ENCODE assay signal across 19 cellular contexts in genomic region chr7:150695654-150696053, GRCh38. TPM values are rescaled to one million over a fixed set of nuclear protein-coding genes. Genes with fewer than 3 reads are reported as not detected.
DNase-seq lines count a peak whose midpoint lies in the region; ATAC-seq and TF ChIP-seq lines count a peak whose summit lies in the region.
"Had no signal": no experiment of that assay in that cellular context is flagged by ENCODE, and none has a peak within 500 bp of the region (broad histone marks: within the 10 kb centered on the region; RNA-seq: fewer than 3 reads in every experiment).

No MANE protein-coding gene starts in this region.

- no peaks in the 10 kb centered on the region for H3K27me3 Mint-ChIP-seq in activated naive CD8-positive, alpha-beta T cell treated with anti-CD3 and anti-CD28 coated beads, Interleukin-2, amount 10 ng/mL, durations not matched to agents 7 days and 5 days
- no peaks in the 10 kb centered on the region for H3K27me3 Mint-ChIP-seq in activated naive CD8-positive, alpha-beta T cell treated with anti-CD3 and anti-CD28 coated beads for 36 hours
- no peaks in the 10 kb centered on the region for H3K27me3 Mint-ChIP-seq in naive thymus-derived CD8-positive, alpha-beta T cell
- H3K27me3 Mint-ChIP-seq: CD4-positive, alpha-beta T cell had no signal

- peak overlapping the region; percentile 63 for H3K27ac ChIP-seq in DND-41 (ENCODE audit: low read length)
- H3K27ac ChIP-seq: C4-2B, HL-60 had no signal

- no peak for DNase-seq in activated naive CD8-positive, alpha-beta T cell treated with anti-CD3 and anti-CD28 coated beads, Interleukin-2, amount 10 ng/mL, durations not matched to agents 7 days and 5 days
- DNase-seq in activated naive CD8-positive, alpha-beta T cell treated with anti-CD3 and anti-CD28 coated beads for 36 hours: no peak
- DNase-seq in DND-41 (no peak), NCI-H345 treated with DMSO at 0.1 percent for 48 hours (lab: John Stamatoyannopoulos, UW; ENCODE audit: unreplicated experiment) (peak; percentile 51)
- DNase-seq in stimulated activated effector memory CD8-positive, alpha-beta T cell treated with anti-CD3 and anti-CD28 coated beads, Interleukin-12 subunit alpha, Interleukin-12 subunit beta, amount 100 ng/mL, for 72 hours (ENCODE audit: low spot score in 2 of 2): no peak
- no peak for DNase-seq in naive thymus-derived CD8-positive, alpha-beta T cell
- DNase-seq in stimulated activated CD4-positive, alpha-beta T cell treated with anti-CD3 and anti-CD28 coated beads, Interleukin-2, amount 100 ng/mL, for 48 hours: no peak
- DNase-seq: AML-193; Caco-2; CD4-positive, alpha-beta T cell; GDM1; H7; HFFc6 had no signal

- TF ChIP-seq CTCF in DND-41 (IDR thresholded peaks at IDR 0.05; ENCODE audit: borderline replicate concordance, extremely low read depth, low read length, poor library complexity, severe bottlenecking): no peak

- H3K9ac ChIP-seq in DND-41 (ENCODE audit: low read depth, low read length): no peak overlapping the region

- H2AFZ ChIP-seq in DND-41 (ENCODE audit: low read depth, low read length): no peak overlapping the region
- H2AFZ ChIP-seq: GM23338 had no signal

- no peak overlapping the region for H3K4me3 ChIP-seq in DND-41 (ENCODE audit: low read depth in 1 of 2, low read length in 2 of 2)
- H3K4me3 ChIP-seq: GM23338 had no signal

- no peak overlapping the region for H3K4me2 ChIP-seq in DND-41 (ENCODE audit: insufficient read depth, low read length)
- H3K4me2 ChIP-seq: GM23338 had no signal

- no peak for ATAC-seq in activated naive CD8-positive, alpha-beta T cell treated with anti-CD3 and anti-CD28 coated beads, Interleukin-2, amount 10 ng/mL, durations not matched to agents 7 days and 5 days (ENCODE audit: low read depth)
- ATAC-seq in DND-41 (ENCODE audit: insufficient read depth, low read depth): peak; percentile 78
- ATAC-seq in stimulated activated effector memory CD8-positive, alpha-beta T cell treated with anti-CD3 and anti-CD28 coated beads, Interleukin-12 subunit alpha, Interleukin-12 subunit beta, amount 100 ng/mL, for 72 hours: no peak
- ATAC-seq in naive thymus-derived CD8-positive, alpha-beta T cell: no peak
- ATAC-seq: GM23338, HCT116 had no signal

- H4K20me1 ChIP-seq in DND-41 (ENCODE audit: insufficient read depth, low read length): no peaks in the 10 kb centered on the region

- peaks cover 52% of the 10 kb centered on the region for H3K4me1 ChIP-seq in DND-41 (ENCODE audit: insufficient read depth, low read length)
- H3K4me1 ChIP-seq: Caco-2 had no signal

- H3K9me3 Mint-ChIP-seq in activated naive CD8-positive, alpha-beta T cell treated with anti-CD3 and anti-CD28 coated beads, Interleukin-2, amount 10 ng/mL, durations not matched to agents 7 days and 5 days: peaks cover 46% of the 10 kb centered on the region
- peaks cover 69% of the 10 kb centered on the region for H3K9me3 Mint-ChIP-seq in activated naive CD8-positive, alpha-beta T cell treated with anti-CD3 and anti-CD28 coated beads for 36 hours
- peaks cover 49% of the 10 kb centered on the region for H3K9me3 Mint-ChIP-seq in stimulated activated effector memory CD8-positive, alpha-beta T cell treated with anti-CD3 and anti-CD28 coated beads, Interleukin-12 subunit alpha, Interleukin-12 subunit beta, amount 100 ng/mL, for 72 hours
- peaks cover 18 to 100% (median 64%) of the 10 kb centered on the region in 9 donors for H3K9me3 Mint-ChIP-seq in naive thymus-derived CD8-positive, alpha-beta T cell

- H3K9me3 ChIP-seq in DND-41 (ENCODE audit: insufficient read depth, low read length, severe bottlenecking): peaks cover 19% of the 10 kb centered on the region

- H3K36me3 ChIP-seq in DND-41 (ENCODE audit: insufficient read depth, low read length): peaks cover 27% of the 10 kb centered on the region

- peaks cover 74% of the 10 kb centered on the region for H3K36me3 Mint-ChIP-seq in activated naive CD8-positive, alpha-beta T cell treated with anti-CD3 and anti-CD28 coated beads, Interleukin-2, amount 10 ng/mL, durations not matched to agents 7 days and 5 days
- H3K36me3 Mint-ChIP-seq in activated naive CD8-positive, alpha-beta T cell treated with anti-CD3 and anti-CD28 coated beads for 36 hours: peaks cover 69% of the 10 kb centered on the region
- peaks cover 21% of the 10 kb centered on the region for H3K36me3 Mint-ChIP-seq in stimulated activated effector memory CD8-positive, alpha-beta T cell treated with anti-CD3 and anti-CD28 coated beads, Interleukin-12 subunit alpha, Interleukin-12 subunit beta, amount 100 ng/mL, for 72 hours
- peaks cover 30 to 76% (median 65%) of the 10 kb centered on the region in 3 donors for H3K36me3 Mint-ChIP-seq in naive thymus-derived CD8-positive, alpha-beta T cell

- peaks cover 18% of the 10 kb centered on the region for H3K4me1 Mint-ChIP-seq in activated naive CD8-positive, alpha-beta T cell treated with anti-CD3 and anti-CD28 coated beads, Interleukin-2, amount 10 ng/mL, durations not matched to agents 7 days and 5 days
- no peaks in the 10 kb centered on the region for H3K4me1 Mint-ChIP-seq in activated naive CD8-positive, alpha-beta T cell treated with anti-CD3 and anti-CD28 coated beads for 36 hours
- peaks cover 12% of the 10 kb centered on the region for H3K4me1 Mint-ChIP-seq in stimulated activated effector memory CD8-positive, alpha-beta T cell treated with anti-CD3 and anti-CD28 coated beads, Interleukin-12 subunit alpha, Interleukin-12 subunit beta, amount 100 ng/mL, for 72 hours
- peaks cover 1 to 28% (median 15%) of the 10 kb centered on the region in 4 donors for H3K4me1 Mint-ChIP-seq in naive thymus-derived CD8-positive, alpha-beta T cell
- H3K4me1 Mint-ChIP-seq: GM23338 had no signal

- H3K27ac Mint-ChIP-seq in activated naive CD8-positive, alpha-beta T cell treated with anti-CD3 and anti-CD28 coated beads, Interleukin-2, amount 10 ng/mL, durations not matched to agents 7 days and 5 days: peak overlapping the region; percentile 54
- H3K27ac Mint-ChIP-seq in activated naive CD8-positive, alpha-beta T cell treated with anti-CD3 and anti-CD28 coated beads for 36 hours: no peak overlapping the region
- peak overlapping the region; percentile 36 for H3K27ac Mint-ChIP-seq in stimulated activated effector memory CD8-positive, alpha-beta T cell treated with anti-CD3 and anti-CD28 coated beads, Interleukin-12 subunit alpha, Interleukin-12 subunit beta, amount 100 ng/mL, for 72 hours
- H3K27ac Mint-ChIP-seq in naive thymus-derived CD8-positive, alpha-beta T cell: peak overlapping the region in 2 of 10 donors; percentile 27 to 58
- H3K27ac Mint-ChIP-seq: CD4-positive, alpha-beta T cell; GM23338; HFFc6 had no signal

- POLR2A ChIA-PET in activated naive CD8-positive, alpha-beta T cell treated with anti-CD3 and anti-CD28 coated beads, Interleukin-2, amount 10 ng/mL, durations not matched to agents 7 days and 5 days (lab: Charles Lee): no interaction called here
- POLR2A ChIA-PET in naive thymus-derived CD8-positive, alpha-beta T cell (lab: Charles Lee): interaction anchor here (1.5 to 10.9 kb wide), 4 partner anchors 20 to 127 kb away, joined by 3 to 93 read pairs (median 8); partner anchors contain the start of genes GIMAP1 and GIMAP6

- no peak overlapping the region for H3K4me3 Mint-ChIP-seq in activated naive CD8-positive, alpha-beta T cell treated with anti-CD3 and anti-CD28 coated beads, Interleukin-2, amount 10 ng/mL, durations not matched to agents 7 days and 5 days
- no peak overlapping the region for H3K4me3 Mint-ChIP-seq in activated naive CD8-positive, alpha-beta T cell treated with anti-CD3 and anti-CD28 coated beads for 36 hours
- no peak overlapping the region for H3K4me3 Mint-ChIP-seq in stimulated activated effector memory CD8-positive, alpha-beta T cell treated with anti-CD3 and anti-CD28 coated beads, Interleukin-12 subunit alpha, Interleukin-12 subunit beta, amount 100 ng/mL, for 72 hours
- no peak overlapping the region for H3K4me3 Mint-ChIP-seq in naive thymus-derived CD8-positive, alpha-beta T cell
- H3K4me3 Mint-ChIP-seq: CD4-positive, alpha-beta T cell; GM23338; HFFc6 had no signal

- H3K79me2 ChIP-seq in DND-41 (ENCODE audit: insufficient read depth, low read length): peaks cover 19% of the 10 kb centered on the region

- no peaks in the 10 kb centered on the region for H3K27me3 ChIP-seq in DND-41 (ENCODE audit: insufficient read depth, low read length, poor library complexity)

RNA-seq across cellular contexts. Expression of gene GIMAP2, which starts 10.1 kb away (rescaled TPM):
- total RNA-seq in activated naive CD8-positive, alpha-beta T cell treated with anti-CD3 and anti-CD28 coated beads, Interleukin-2, amount 10 ng/mL, durations not matched to agents 7 days and 5 days: 100 to 1,000 TPM; 139 to 140 TPM
- total RNA-seq in activated naive CD8-positive, alpha-beta T cell treated with anti-CD3 and anti-CD28 coated beads for 36 hours: 10 to 100 TPM; 40.7 to 41.2 TPM
- total RNA-seq in naive thymus-derived CD8-positive, alpha-beta T cell: 100 to 1,000 TPM; 231 to 238 TPM
- 100 to 1,000 TPM in 1 of 3 donors, 10 to 100 TPM in 2; 89.3 to 102 (median 93.8) TPM for polyA plus RNA-seq in naive thymus-derived CD8-positive, alpha-beta T cell
- total RNA-seq: Caco-2, GM23338, H7, HFFc6 had no signal
- polyA plus RNA-seq: GM23338 had no signal

RNA-seq across cellular contexts. Expression of gene GIMAP1, which starts 20.8 kb away (rescaled TPM):
- 10 to 100 TPM; 42.1 to 43.0 TPM for total RNA-seq in activated naive CD8-positive, alpha-beta T cell treated with anti-CD3 and anti-CD28 coated beads, Interleukin-2, amount 10 ng/mL, durations not matched to agents 7 days and 5 days
- total RNA-seq in activated naive CD8-positive, alpha-beta T cell treated with anti-CD3 and anti-CD28 coated beads for 36 hours: 1 to 10 TPM; 6.1 to 6.2 TPM
- 100 to 1,000 TPM; 119 TPM for total RNA-seq in naive thymus-derived CD8-positive, alpha-beta T cell
- 10 to 100 TPM; 48.0 to 87.4 (median 67.1) TPM for polyA plus RNA-seq in naive thymus-derived CD8-positive, alpha-beta T cell
- total RNA-seq: Caco-2, GM23338, H7, HFFc6, HT1080 had no signal
- polyA plus RNA-seq: BJ, GM23338 had no signal

RNA-seq across cellular contexts. Expression of gene GIMAP5, which starts 41.6 kb away (rescaled TPM):
- total RNA-seq in activated naive CD8-positive, alpha-beta T cell treated with anti-CD3 and anti-CD28 coated beads, Interleukin-2, amount 10 ng/mL, durations not matched to agents 7 days and 5 days: 100 to 1,000 TPM; 112 to 123 TPM
- 10 to 100 TPM; 47.1 to 48.2 TPM for total RNA-seq in activated naive CD8-positive, alpha-beta T cell treated with anti-CD3 and anti-CD28 coated beads for 36 hours
- 100 to 1,000 TPM; 342 to 364 TPM for total RNA-seq in naive thymus-derived CD8-positive, alpha-beta T cell
- polyA plus RNA-seq in naive thymus-derived CD8-positive, alpha-beta T cell: 100 to 1,000 TPM; 320 to 506 (median 401) TPM
- total RNA-seq: Caco-2, GM23338, H7, HFFc6 had no signal
- polyA plus RNA-seq: BJ, GM23338 had no signal

Comparison
In these comparisons a context has a peak if more than half of its experiments do, and no peak if none do; other contexts are left out.
1. RNA of gene GIMAP1, which starts 20.8 kb away (total RNA-seq): 119 TPM in naive thymus-derived CD8-positive, alpha-beta T cell and 42.1 to 43.0 TPM in activated naive CD8-positive, alpha-beta T cell treated with anti-CD3 and anti-CD28 coated beads, Interleukin-2, amount 10 ng/mL, durations not matched to agents 7 days and 5 days; 6.1 to 6.2 TPM in activated naive CD8-positive, alpha-beta T cell treated with anti-CD3 and anti-CD28 coated beads for 36 hours; every median in the first group is over 4 times any median in the second.